ENCODE assay signal across 12 cellular contexts in the genomic region with DNA sequence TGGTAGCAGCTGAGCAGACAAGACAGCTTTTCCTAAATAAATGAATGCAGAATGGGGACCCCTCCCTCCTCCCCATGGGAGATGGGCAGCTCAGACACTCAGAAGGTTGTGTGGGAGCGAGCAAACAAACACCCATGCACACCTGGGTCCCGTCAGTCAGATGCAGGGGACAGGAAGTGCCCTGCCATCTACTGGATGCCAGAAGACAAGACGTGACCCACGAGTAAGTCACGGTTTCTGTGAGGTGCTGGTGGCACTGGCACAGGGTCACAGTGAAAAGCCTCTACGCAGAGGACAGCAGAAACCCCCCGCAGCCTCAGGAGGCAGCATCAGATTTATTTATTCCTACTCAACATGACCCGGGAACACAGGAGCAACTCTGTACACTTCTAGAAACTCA. TPM values are rescaled to one million over a fixed set of nuclear protein-coding genes. Genes with fewer than 3 reads are reported as not detected.
DNase-seq lines count a peak whose midpoint lies in the region; ATAC-seq, FAIRE-seq and TF ChIP-seq lines count a peak whose summit lies in the region.
"Had no signal": no experiment of that assay in that cellular context is flagged by ENCODE, and none has a peak within 500 bp of the region (broad histone marks: within the 10 kb centered on the region; RNA-seq: fewer than 3 reads in every experiment).

No MANE protein-coding gene starts in this region.

- no peaks in the 10 kb centered on the region for H3K79me2 ChIP-seq in HepG2 (ENCODE audit: insufficient read depth, low read length)
- no peaks in the 10 kb centered on the region for H3K79me2 ChIP-seq in trophoblast cell (ENCODE audit: control insufficient read depth, insufficient read depth, low read length, poor library complexity)
- H3K79me2 ChIP-seq: parathyroid adenoma had no signal

- no peak overlapping the region for H3K4ac ChIP-seq in trophoblast cell (ENCODE audit: low read depth, low read length)

- H4K12ac ChIP-seq in trophoblast cell (ENCODE audit: low read depth, low read length) = no peak overlapping the region

- no TSS peak for BruUV-seq in HepG2 (replicated peaks; lab: Mats Ljungman, UMichigan)

- DNase-seq in D721Med (ENCODE audit: insufficient read length, low spot score) (no peak), WTC11 (ENCODE audit: low spot score) (no peak), HepG2 (ENCODE audit: low spot score) (peak; percentile 26), trophoblast cell (no peak), NCI-H82 (lab: John Stamatoyannopoulos, UW) (no peak), mesenteric fat pad (ENCODE audit: low spot score) (no peak), urothelium cell line (ENCODE audit: low spot score) (no peak)
- DNase-seq: NCI-H1436, SHP77 treated with DMSO at 0.1 percent for 48 hours had no signal

- H2BK5ac ChIP-seq in trophoblast cell (ENCODE audit: low read depth, low read length, poor library complexity) = no peak overlapping the region

- no peaks in the 10 kb centered on the region for H3K79me1 ChIP-seq in trophoblast cell (ENCODE audit: low read length)

- H3K27ac Mint-ChIP-seq in WTC11 = 0 out of 2 replicates have a peak overlapping the region, but pooled peaks have one; percentile 53
- H3K27ac Mint-ChIP-seq: activated T-helper 1 cell treated with anti-CD3 and anti-CD28 coated beads, Interleukin-12 subunit alpha, Interleukin-12 subunit beta, Interleukin-2, Interleukin-4 antibody, amounts not matched to agents 30 ng/mL and 10 ng/mL and 1 ng/mL, durations not matched to agents 14 hours and 24 hours and 36 hours had no signal

- H2AK5ac ChIP-seq in trophoblast cell (ENCODE audit: low read length) = no peak overlapping the region

- peaks cover 56% of the 10 kb centered on the region for H3K36me3 Mint-ChIP-seq in WTC11

- no peak overlapping the region for H3K4me3 ChIP-seq in HEK293 (ENCODE audit: low read depth, low read length)
- no peak overlapping the region for H3K4me3 ChIP-seq in HepG2 (replicated peaks in 1 of 3; ENCODE audit: insufficient read depth in 1 of 3, low read depth in 2 of 3, low read length in 3 of 3)
- H3K4me3 ChIP-seq in trophoblast cell (ENCODE audit: low read depth, low read length) = no peak overlapping the region

- H3K4me2 ChIP-seq in HepG2 (ENCODE audit: low read depth, low read length) (no peak overlapping the region), trophoblast cell (ENCODE audit: low read length) (no peak overlapping the region)

- no peak overlapping the region for H3K4me3 Mint-ChIP-seq in WTC11
- H3K4me3 Mint-ChIP-seq: activated T-helper 1 cell treated with anti-CD3 and anti-CD28 coated beads, Interleukin-12 subunit alpha, Interleukin-12 subunit beta, Interleukin-2, Interleukin-4 antibody, amounts not matched to agents 30 ng/mL and 10 ng/mL and 1 ng/mL, durations not matched to agents 14 hours and 24 hours and 36 hours had no signal

- no peak overlapping the region for H4K91ac ChIP-seq in trophoblast cell (ENCODE audit: low read depth, low read length)

- H3K9me3 ChIP-seq in HEK293 (ENCODE audit: control insufficient read depth, insufficient read depth, low read depth, low read length) (no peaks in the 10 kb centered on the region), HepG2 (ENCODE audit: low read length) (no peaks in the 10 kb centered on the region), trophoblast cell (ENCODE audit: insufficient read depth, low read depth, low read length) (no peaks in the 10 kb centered on the region)

- H2AFZ ChIP-seq in HepG2 (ENCODE audit: low read length) (no peak overlapping the region), trophoblast cell (ENCODE audit: insufficient read depth, low read length, poor library complexity) (no peak overlapping the region)
- H2AFZ ChIP-seq: parathyroid adenoma had no signal

- H3K36me3 ChIP-seq in HEK293 (ENCODE audit: control insufficient read depth in 2 of 2, insufficient read depth in 1 of 2, low read length in 2 of 2) (peaks cover 29 to 74% of the 10 kb centered on the region in 2 experiments; a peak in 2 of 3 replicates), HepG2 (replicated peaks in 1 of 2; ENCODE audit: control insufficient read depth in 1 of 2, insufficient read depth in 2 of 2, low read length in 2 of 2) (peaks cover 28 to 49% of the 10 kb centered on the region in 2 experiments), trophoblast cell (ENCODE audit: control insufficient read depth in 1 of 2, insufficient read depth in 2 of 2, low read length in 2 of 2) (peaks cover 67 to 73% of the 10 kb centered on the region in 2 experiments)

- H3K9ac ChIP-seq in HepG2 (ENCODE audit: insufficient read depth, low read depth, low read length) (no peak overlapping the region), trophoblast cell (ENCODE audit: low read length) (no peak overlapping the region)
- H3K9ac ChIP-seq: parathyroid adenoma had no signal

- no peak overlapping the region for H2BK120ac ChIP-seq in trophoblast cell (ENCODE audit: insufficient read depth, low read length, poor library complexity)

- no peaks in the 10 kb centered on the region for H3K4me1 Mint-ChIP-seq in WTC11

- POLR2A ChIA-PET in HEK293 (lab: Yijun Ruan, JAX) (no interaction called here), WTC11 (lab: Charles Lee) (no interaction called here), HepG2 (lab: Yijun Ruan, JAX) (no interaction called here)

- no peak overlapping the region for H3K18ac ChIP-seq in trophoblast cell (ENCODE audit: low read length)

- peak; percentile 17 for TF ChIP-seq CTCF in D721Med (IDR thresholded peaks at IDR 0.05; ENCODE audit: insufficient read depth, missing control alignments)
- TF ChIP-seq CTCF in HEK293 (tag by site-specific recombination; IDR thresholded peaks at IDR 0.05) = no peak
- no peak for TF ChIP-seq CTCF in WTC11 (IDR thresholded peaks at IDR 0.05)
- peak; percentile 44 for TF ChIP-seq CTCF in HepG2 (CRISPR knock-in tag; IDR thresholded peaks at IDR 0.05)

- ATAC-seq in WTC11 = peak; percentile 50
- peak; percentile 73 for ATAC-seq in HepG2

- intact Hi-C loops in HepG2 (cut with micrococcal nuclease; ENCODE audit: unreplicated experiment) = no loop called here

- no peaks in the 10 kb centered on the region for H3K9me3 Mint-ChIP-seq in WTC11
- H3K9me3 Mint-ChIP-seq: activated T-helper 1 cell treated with anti-CD3 and anti-CD28 coated beads, Interleukin-12 subunit alpha, Interleukin-12 subunit beta, Interleukin-2, Interleukin-4 antibody, amounts not matched to agents 30 ng/mL and 10 ng/mL and 1 ng/mL, durations not matched to agents 14 hours and 24 hours and 36 hours had no signal

- no peak for TF ChIP-seq RAD21 in HepG2 (CRISPR knock-in tag; IDR thresholded peaks at IDR 0.05)

- no peak for TF ChIP-seq EP300 in HepG2 (IDR thresholded peaks at IDR 0.05; ENCODE audit: low read depth in 2 of 2, low read length in 2 of 2)
- TF ChIP-seq EP300 in HepG2 (CRISPR knock-in tag; IDR thresholded peaks at IDR 0.05; ENCODE audit: borderline replicate concordance) = no peak

- no peak overlapping the region for H3K27ac ChIP-seq in HEK293 (ENCODE audit: extremely low read depth, low read depth, low read length)
- no peak overlapping the region for H3K27ac ChIP-seq in HepG2 (ENCODE audit: extremely low read length, insufficient read depth, low read length)
- no peak overlapping the region for H3K27ac ChIP-seq in trophoblast cell (ENCODE audit: low read depth, low read length)
- H3K27ac ChIP-seq: parathyroid adenoma had no signal

- no peaks in the 10 kb centered on the region for H3K27me3 Mint-ChIP-seq in WTC11 (ENCODE audit: low read depth)

- CTCF ChIA-PET in HEK293 (lab: Yijun Ruan, JAX) = interaction anchor here (0.6 to 1.5 kb wide), 3 partner anchors 82 to 250 kb away, joined by 3 to 7 read pairs (median 6); no protein-coding TSS in a partner anchor
- CTCF ChIA-PET in WTC11 (lab: Charles Lee) = interaction anchor here (0.6 to 1.3 kb wide), 3 partner anchors 8 to 92 kb away, joined by 3 read pairs; partner anchors contain the start of gene HBQ1
- CTCF ChIA-PET in HepG2 (lab: Yijun Ruan, JAX; ENCODE audit: low intra/inter-chr PET ratio, low total read pairs) = no interaction called here

- no peak overlapping the region for H3K23ac ChIP-seq in trophoblast cell (ENCODE audit: low read length)

- no peak for FAIRE-seq in D721Med (lab: Jason Lieb, UNC)
- FAIRE-seq in HepG2 (lab: Jason Lieb, UNC) = no peak
- no peak for FAIRE-seq in urothelium cell line (lab: Jason Lieb, UNC)

- no peaks in the 10 kb centered on the region for H3K27me3 ChIP-seq in HepG2 (ENCODE audit: control insufficient read depth in 1 of 2, insufficient read depth in 2 of 2, low read length in 2 of 2)
- no peaks in the 10 kb centered on the region for H3K27me3 ChIP-seq in trophoblast cell (ENCODE audit: insufficient read depth, low read length)

- no peak overlapping the region for H4K8ac ChIP-seq in trophoblast cell (ENCODE audit: low read depth, low read length)

- no peak overlapping the region for H2BK12ac ChIP-seq in trophoblast cell (ENCODE audit: low read length)

- no peak overlapping the region for H3K14ac ChIP-seq in trophoblast cell (ENCODE audit: low read length)

- in situ Hi-C loops in HepG2 (cut with HindIII; ENCODE audit: extremely low pct_ligation_motif_present, low pct_unique_long_range_greater_than_20kb) = no loop called here

- 0 out of 2 replicates have a peak, but pooled peaks cover 4% of the 10 kb centered on the region for H4K20me1 ChIP-seq in HepG2 (ENCODE audit: insufficient read depth, low read length)

- TF ChIP-seq POLR2A in HepG2 (IDR thresholded peaks at IDR 0.05; ENCODE audit: insufficient read depth in 1 of 2, low read depth in 2 of 2, low read length in 2 of 2) = no peak

- WGBS in HepG2 (ENCODE audit: low lambda C conversion rate) = 95% methylated on average over 8 of the region's 8 CpGs
- WGBS in trophoblast cell (ENCODE audit: extremely low coverage, insufficient coverage, insufficient read length) = no CpG with 5 or more reads among the region's 8 CpGs

- no peaks in the 10 kb centered on the region for H3K4me1 ChIP-seq in HEK293 (ENCODE audit: control insufficient read depth, insufficient read depth, low read length)
- no peaks in the 10 kb centered on the region for H3K4me1 ChIP-seq in HepG2 (ENCODE audit: insufficient read depth, low read length)
- no peaks in the 10 kb centered on the region for H3K4me1 ChIP-seq in trophoblast cell (ENCODE audit: control insufficient read depth in 1 of 2, insufficient read depth in 2 of 2, low read length in 2 of 2)
- H3K4me1 ChIP-seq: parathyroid adenoma had no signal

RNA-seq across cellular contexts. Expression of gene HBQ1, which starts 8.4 kb away (rescaled TPM):
- total RNA-seq in WTC11 (2021) = 3.0 to 7.8 TPM (median 5.2 TPM) in 3 replicates
- total RNA-seq in HepG2 (2016; rRNA removed; fragmentation: Illumina TruSeq; extraction: Trizol) = 7.4 and 8.0 TPM in 2 replicates
- 7.9 and 8.5 TPM in 2 replicates for total RNA-seq in HepG2 (2016; cell fraction: cytosol; rRNA removed; fragmentation: Illumina TruSeq; extraction: Trizol; ENCODE audit: low read depth)
- 9.1 TPM in 2 replicates for total RNA-seq in HepG2 (2016; cell fraction: insoluble cytoplasmic fraction; rRNA removed; fragmentation: Illumina TruSeq; extraction: Trizol)
- 7.5 and 8.9 TPM in 2 replicates for total RNA-seq in HepG2 (2016; cell fraction: membrane; rRNA removed; fragmentation: Illumina TruSeq; extraction: Trizol)
- total RNA-seq in HepG2 (2016; cell fraction: nucleus; rRNA removed; fragmentation: Illumina TruSeq; extraction: Trizol) = 2.1 TPM in 2 replicates
- polyA plus RNA-seq in HepG2 (2011; rRNA removed) = 4.9 and 7.6 TPM in 2 replicates
- 7.7 and 17.3 TPM in 2 replicates for polyA plus RNA-seq in HepG2 (2011; cell fraction: cytosol; rRNA removed)
- 19.1 TPM in 2 replicates for polyA plus RNA-seq in HepG2 (2011; cell fraction: nucleus; rRNA removed)
- polyA plus RNA-seq in HepG2 (2012) = 5.0 and 5.6 TPM in 2 replicates
- polyA plus RNA-seq in HepG2 (2016; cell fraction: cytosol; fragmentation: Illumina TruSeq; extraction: Trizol; ENCODE audit: low read depth) = 9.3 and 10.2 TPM in 2 replicates
- polyA plus RNA-seq in HepG2 (2016; cell fraction: insoluble cytoplasmic fraction; fragmentation: Illumina TruSeq; extraction: Trizol; ENCODE audit: low read depth) = 5.3 and 6.0 TPM in 2 replicates
- polyA plus RNA-seq in HepG2 (2016; cell fraction: membrane; fragmentation: Illumina TruSeq; extraction: Trizol; ENCODE audit: low read depth) = 7.0 and 9.3 TPM in 2 replicates
- 6.8 and 8.4 TPM in 2 replicates for polyA plus RNA-seq in HepG2 (2016; cell fraction: nucleus; fragmentation: Illumina TruSeq; extraction: Trizol; ENCODE audit: insufficient read depth, low read depth)
- 2.2 TPM in 1 of 2 replicates, not detected in the other for polyA minus RNA-seq in HepG2 (2011; rRNA and poly(A)+ RNA removed; ENCODE audit: low replicate concordance)
- polyA minus RNA-seq in HepG2 (2011; cell fraction: cytosol; rRNA and poly(A)+ RNA removed) = 1.8 TPM in 2 replicates
- 1.5 TPM in 1 of 2 replicates, not detected in the other for polyA minus RNA-seq in HepG2 (2011; cell fraction: nucleus; rRNA and poly(A)+ RNA removed)
- polyA plus RNA-seq in trophoblast cell (2013) = 0.55 and 0.60 TPM in 2 replicates
- not detected for total RNA-seq in mesenteric fat pad

RNA-seq across cellular contexts. Expression of gene HBA1, which starts 12.2 kb away (rescaled TPM):
- total RNA-seq in WTC11 (2021) (2.1 to 3.4 TPM (median 3.1 TPM) in 3 replicates), HepG2 (2016; rRNA removed; fragmentation: Illumina TruSeq; extraction: Trizol) (0.42 TPM in 1 of 2 replicates, not detected in the other), mesenteric fat pad (275 TPM)
- 0.71 TPM in 1 of 2 replicates, not detected in the other for total RNA-seq in HepG2 (2016; cell fraction: cytosol; rRNA removed; fragmentation: Illumina TruSeq; extraction: Trizol; ENCODE audit: low read depth)
- total RNA-seq in HepG2 (2016; cell fraction: insoluble cytoplasmic fraction; rRNA removed; fragmentation: Illumina TruSeq; extraction: Trizol) = 1.00 TPM in 1 of 2 replicates, not detected in the other
- total RNA-seq in HepG2 (2016; cell fraction: membrane; rRNA removed; fragmentation: Illumina TruSeq; extraction: Trizol) = not detected in 2 replicates
- not detected in 2 replicates for total RNA-seq in HepG2 (2016; cell fraction: nucleus; rRNA removed; fragmentation: Illumina TruSeq; extraction: Trizol)
- polyA plus RNA-seq in HepG2 (2011; rRNA removed) = 0.27 and 0.59 TPM in 2 replicates
- 0.35 and 2.5 TPM in 2 replicates for polyA plus RNA-seq in HepG2 (2011; cell fraction: cytosol; rRNA removed)
- 0.82 and 0.88 TPM in 2 replicates for polyA plus RNA-seq in HepG2 (2011; cell fraction: nucleus; rRNA removed)
- polyA plus RNA-seq in HepG2 (2012) = 1.5 TPM in 1 of 2 replicates, not detected in the other
- polyA plus RNA-seq in HepG2 (2016; cell fraction: cytosol; fragmentation: Illumina TruSeq; extraction: Trizol; ENCODE audit: low read depth) = not detected in 2 replicates
- polyA plus RNA-seq in HepG2 (2016; cell fraction: insoluble cytoplasmic fraction; fragmentation: Illumina TruSeq; extraction: Trizol; ENCODE audit: low read depth) = 2.2 TPM in 1 of 2 replicates, not detected in the other
- 1.2 and 1.7 TPM in 2 replicates for polyA plus RNA-seq in HepG2 (2016; cell fraction: membrane; fragmentation: Illumina TruSeq; extraction: Trizol; ENCODE audit: low read depth)
- polyA plus RNA-seq in HepG2 (2016; cell fraction: nucleus; fragmentation: Illumina TruSeq; extraction: Trizol; ENCODE audit: insufficient read depth, low read depth) = not detected in 2 replicates
- polyA minus RNA-seq in HepG2 (2011; rRNA and poly(A)+ RNA removed; ENCODE audit: low replicate concordance) = 3.3 and 4.3 TPM in 2 replicates
- 1.3 TPM in 1 of 2 replicates, not detected in the other for polyA minus RNA-seq in HepG2 (2011; cell fraction: cytosol; rRNA and poly(A)+ RNA removed)
- polyA minus RNA-seq in HepG2 (2011; cell fraction: nucleus; rRNA and poly(A)+ RNA removed) = not detected in 2 replicates
- polyA plus RNA-seq in trophoblast cell (2013) = 0.22 TPM in 1 of 2 replicates, not detected in the other
- total RNA-seq: activated T-helper 1 cell treated with anti-CD3 and anti-CD28 coated beads, Interleukin-12 subunit alpha, Interleukin-12 subunit beta, Interleukin-2, Interleukin-4 antibody, amounts not matched to agents 30 ng/mL and 10 ng/mL and 1 ng/mL, durations not matched to agents 14 hours and 24 hours and 36 hours had no signal

RNA-seq across cellular contexts. Expression of gene HBA2, which starts 16.0 kb away (rescaled TPM):
- total RNA-seq in WTC11 (2021) = 1.8 to 2.6 TPM (median 2.4 TPM) in 3 replicates
- total RNA-seq in HepG2 (2016; rRNA removed; fragmentation: Illumina TruSeq; extraction: Trizol) = not detected in 2 replicates
- total RNA-seq in HepG2 (2016; cell fraction: cytosol; rRNA removed; fragmentation: Illumina TruSeq; extraction: Trizol; ENCODE audit: low read depth) = not detected in 2 replicates
- not detected in 2 replicates for total RNA-seq in HepG2 (2016; cell fraction: insoluble cytoplasmic fraction; rRNA removed; fragmentation: Illumina TruSeq; extraction: Trizol)
- total RNA-seq in HepG2 (2016; cell fraction: membrane; rRNA removed; fragmentation: Illumina TruSeq; extraction: Trizol) = not detected in 2 replicates
- total RNA-seq in HepG2 (2016; cell fraction: nucleus; rRNA removed; fragmentation: Illumina TruSeq; extraction: Trizol) = not detected in 2 replicates
- not detected in 2 replicates for polyA plus RNA-seq in HepG2 (2011; rRNA removed)
- not detected in 2 replicates for polyA plus RNA-seq in HepG2 (2011; cell fraction: cytosol; rRNA removed)
- not detected in 2 replicates for polyA plus RNA-seq in HepG2 (2011; cell fraction: nucleus; rRNA removed)
- polyA plus RNA-seq in HepG2 (2012) = 0.91 TPM in 1 of 2 replicates, not detected in the other
- polyA plus RNA-seq in HepG2 (2016; cell fraction: cytosol; fragmentation: Illumina TruSeq; extraction: Trizol; ENCODE audit: low read depth) = 0.54 and 0.83 TPM in 2 replicates
- 1.5 TPM in 1 of 2 replicates, not detected in the other for polyA plus RNA-seq in HepG2 (2016; cell fraction: insoluble cytoplasmic fraction; fragmentation: Illumina TruSeq; extraction: Trizol; ENCODE audit: low read depth)
- not detected in 2 replicates for polyA plus RNA-seq in HepG2 (2016; cell fraction: membrane; fragmentation: Illumina TruSeq; extraction: Trizol; ENCODE audit: low read depth)
- polyA plus RNA-seq in HepG2 (2016; cell fraction: nucleus; fragmentation: Illumina TruSeq; extraction: Trizol; ENCODE audit: insufficient read depth, low read depth) = not detected in 2 replicates
- 3.3 and 4.4 TPM in 2 replicates for polyA minus RNA-seq in HepG2 (2011; rRNA and poly(A)+ RNA removed; ENCODE audit: low replicate concordance)
- not detected in 2 replicates for polyA minus RNA-seq in HepG2 (2011; cell fraction: cytosol; rRNA and poly(A)+ RNA removed)
- polyA minus RNA-seq in HepG2 (2011; cell fraction: nucleus; rRNA and poly(A)+ RNA removed) = not detected in 2 replicates
- polyA plus RNA-seq in trophoblast cell (2013) = not detected in 2 replicates
- 248 TPM for total RNA-seq in mesenteric fat pad

RNA-seq across cellular contexts. Expression of gene HBM, which starts 22.9 kb away (rescaled TPM):
- total RNA-seq in WTC11 (2021) (not detected in 3 replicates), HepG2 (2016; rRNA removed; fragmentation: Illumina TruSeq; extraction: Trizol) (not detected in 2 replicates), mesenteric fat pad (not detected)
- total RNA-seq in HepG2 (2016; cell fraction: cytosol; rRNA removed; fragmentation: Illumina TruSeq; extraction: Trizol; ENCODE audit: low read depth) = not detected in 2 replicates
- total RNA-seq in HepG2 (2016; cell fraction: insoluble cytoplasmic fraction; rRNA removed; fragmentation: Illumina TruSeq; extraction: Trizol) = not detected in 2 replicates
- not detected in 2 replicates for total RNA-seq in HepG2 (2016; cell fraction: membrane; rRNA removed; fragmentation: Illumina TruSeq; extraction: Trizol)
- total RNA-seq in HepG2 (2016; cell fraction: nucleus; rRNA removed; fragmentation: Illumina TruSeq; extraction: Trizol) = not detected in 2 replicates
- polyA plus RNA-seq in HepG2 (2011; rRNA removed) = 0.69 TPM in 1 of 2 replicates, not detected in the other
- 0.27 and 0.33 TPM in 2 replicates for polyA plus RNA-seq in HepG2 (2011; cell fraction: cytosol; rRNA removed)
- 0.57 TPM in 1 of 2 replicates, not detected in the other for polyA plus RNA-seq in HepG2 (2011; cell fraction: nucleus; rRNA removed)
- 0.59 TPM in 1 of 2 replicates, not detected in the other for polyA plus RNA-seq in HepG2 (2012)
- not detected in 2 replicates for polyA plus RNA-seq in HepG2 (2016; cell fraction: cytosol; fragmentation: Illumina TruSeq; extraction: Trizol; ENCODE audit: low read depth)
- not detected in 2 replicates for polyA plus RNA-seq in HepG2 (2016; cell fraction: insoluble cytoplasmic fraction; fragmentation: Illumina TruSeq; extraction: Trizol; ENCODE audit: low read depth)
- not detected in 2 replicates for polyA plus RNA-seq in HepG2 (2016; cell fraction: membrane; fragmentation: Illumina TruSeq; extraction: Trizol; ENCODE audit: low read depth)
- not detected in 2 replicates for polyA plus RNA-seq in HepG2 (2016; cell fraction: nucleus; fragmentation: Illumina TruSeq; extraction: Trizol; ENCODE audit: insufficient read depth, low read depth)
- not detected in 2 replicates for polyA minus RNA-seq in HepG2 (2011; rRNA and poly(A)+ RNA removed; ENCODE audit: low replicate concordance)
- not detected in 2 replicates for polyA minus RNA-seq in HepG2 (2011; cell fraction: cytosol; rRNA and poly(A)+ RNA removed)
- not detected in 2 replicates for polyA minus RNA-seq in HepG2 (2011; cell fraction: nucleus; rRNA and poly(A)+ RNA removed)
- polyA plus RNA-seq in trophoblast cell (2013) = not detected in 2 replicates
- total RNA-seq: activated T-helper 1 cell treated with anti-CD3 and anti-CD28 coated beads, Interleukin-12 subunit alpha, Interleukin-12 subunit beta, Interleukin-2, Interleukin-4 antibody, amounts not matched to agents 30 ng/mL and 10 ng/mL and 1 ng/mL, durations not matched to agents 14 hours and 24 hours and 36 hours had no signal

RNA-seq across cellular contexts. Expression of gene HBZ, which starts 36.2 kb away (rescaled TPM):
- 0.41 to 0.53 TPM (median 0.52 TPM) in 3 replicates for total RNA-seq in WTC11 (2021)
- not detected in 2 replicates for total RNA-seq in HepG2 (2016; rRNA removed; fragmentation: Illumina TruSeq; extraction: Trizol)
- not detected in 2 replicates for total RNA-seq in HepG2 (2016; cell fraction: cytosol; rRNA removed; fragmentation: Illumina TruSeq; extraction: Trizol; ENCODE audit: low read depth)
- total RNA-seq in HepG2 (2016; cell fraction: insoluble cytoplasmic fraction; rRNA removed; fragmentation: Illumina TruSeq; extraction: Trizol) = not detected in 2 replicates
- not detected in 2 replicates for total RNA-seq in HepG2 (2016; cell fraction: membrane; rRNA removed; fragmentation: Illumina TruSeq; extraction: Trizol)
- not detected in 2 replicates for total RNA-seq in HepG2 (2016; cell fraction: nucleus; rRNA removed; fragmentation: Illumina TruSeq; extraction: Trizol)
- polyA plus RNA-seq in HepG2 (2011; rRNA removed) = 0.21 and 0.27 TPM in 2 replicates
- polyA plus RNA-seq in HepG2 (2011; cell fraction: cytosol; rRNA removed) = 0.11 and 0.31 TPM in 2 replicates
- polyA plus RNA-seq in HepG2 (2011; cell fraction: nucleus; rRNA removed) = 0.23 and 0.26 TPM in 2 replicates
- polyA plus RNA-seq in HepG2 (2012) = not detected in 2 replicates
- polyA plus RNA-seq in HepG2 (2016; cell fraction: cytosol; fragmentation: Illumina TruSeq; extraction: Trizol; ENCODE audit: low read depth) = not detected in 2 replicates
- not detected in 2 replicates for polyA plus RNA-seq in HepG2 (2016; cell fraction: insoluble cytoplasmic fraction; fragmentation: Illumina TruSeq; extraction: Trizol; ENCODE audit: low read depth)
- not detected in 2 replicates for polyA plus RNA-seq in HepG2 (2016; cell fraction: membrane; fragmentation: Illumina TruSeq; extraction: Trizol; ENCODE audit: low read depth)
- polyA plus RNA-seq in HepG2 (2016; cell fraction: nucleus; fragmentation: Illumina TruSeq; extraction: Trizol; ENCODE audit: insufficient read depth, low read depth) = not detected in 2 replicates
- 2.8 and 3.2 TPM in 2 replicates for polyA minus RNA-seq in HepG2 (2011; rRNA and poly(A)+ RNA removed; ENCODE audit: low replicate concordance)
- not detected in 2 replicates for polyA minus RNA-seq in HepG2 (2011; cell fraction: cytosol; rRNA and poly(A)+ RNA removed)
- polyA minus RNA-seq in HepG2 (2011; cell fraction: nucleus; rRNA and poly(A)+ RNA removed) = 1.0 TPM in 1 of 2 replicates, not detected in the other
- not detected in 2 replicates for polyA plus RNA-seq in trophoblast cell (2013)
- not detected for total RNA-seq in mesenteric fat pad
- total RNA-seq: activated T-helper 1 cell treated with anti-CD3 and anti-CD28 coated beads, Interleukin-12 subunit alpha, Interleukin-12 subunit beta, Interleukin-2, Interleukin-4 antibody, amounts not matched to agents 30 ng/mL and 10 ng/mL and 1 ng/mL, durations not matched to agents 14 hours and 24 hours and 36 hours had no signal

Comparison
In these comparisons a context has a peak if more than half of its experiments do, and no peak if none do; other contexts are left out.
1. CTCF ChIP-seq: peak in D721Med (single experiment) and HepG2 (single experiment); none in HEK293 (single experiment) and WTC11 (single experiment).